In the genomic region with DNA sequence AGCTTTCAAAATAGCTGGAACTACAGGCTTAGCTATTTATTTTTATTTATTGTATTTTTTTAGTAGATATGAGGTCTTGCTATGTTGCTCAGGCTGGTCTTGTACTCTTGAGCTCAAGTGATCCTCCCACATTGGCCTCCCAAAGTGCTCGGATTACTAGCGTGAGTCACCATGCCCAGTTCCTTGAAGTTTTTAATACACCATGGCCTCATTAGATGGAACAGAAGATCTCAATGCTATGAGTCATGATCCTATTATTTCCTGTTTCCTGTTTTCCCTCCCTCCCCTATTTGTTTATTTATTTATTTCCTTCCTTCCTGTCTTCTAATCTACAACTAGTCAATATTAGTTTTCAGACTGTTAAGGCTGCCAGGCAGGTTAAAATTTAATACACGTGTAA, we compare ENCODE assay signal across 16 cellular contexts.
DNase-seq lines count a peak whose midpoint lies in the region; ATAC-seq and TF ChIP-seq lines count a peak whose summit lies in the region.
"Had no signal": no experiment of that assay in that cellular context is flagged by ENCODE, and none has a peak within 500 bp of the region (broad histone marks: within the 10 kb centered on the region; RNA-seq: fewer than 3 reads in every experiment).

No MANE protein-coding gene starts in this region.

- no peaks in the 10 kb centered on the region for H3K4me1 ChIP-seq in lower lobe of right lung
- H3K4me1 ChIP-seq in tibial nerve: no peaks in the 10 kb centered on the region
- H3K4me1 ChIP-seq in Caco-2: no peaks in the 10 kb centered on the region
- H3K4me1 ChIP-seq: BLaER1, colonic mucosa, thyroid gland had no signal

- H3K27ac ChIP-seq in lower lobe of right lung (no peak overlapping the region), tibial nerve (no peak overlapping the region)
- H3K27ac ChIP-seq: BLaER1, colonic mucosa, thyroid gland had no signal

- H3K4me3 Mint-ChIP-seq in Caco-2 (ENCODE audit: unreplicated experiment): no peak overlapping the region
- H3K4me3 Mint-ChIP-seq: activated B cell treated with CpG ODN at 0.5 μM for 24 hours; activated T-helper 1 cell treated with anti-CD3 and anti-CD28 coated beads, Interleukin-12 subunit alpha, Interleukin-12 subunit beta, Interleukin-2, Interleukin-4 antibody, amounts not matched to agents 30 ng/mL and 10 ng/mL and 1 ng/mL, durations not matched to agents 14 hours and 24 hours and 36 hours had no signal

- POLR2A ChIA-PET in Caco-2 (lab: Charles Lee): no interaction called here

- no peaks in the 10 kb centered on the region for H3K27me3 ChIP-seq in lower lobe of right lung (ENCODE audit: low read depth)
- no peaks in the 10 kb centered on the region for H3K27me3 ChIP-seq in tibial nerve
- H3K27me3 ChIP-seq in Caco-2 (replicated peaks; ENCODE audit: control insufficient read depth, insufficient read depth, low read length): no peaks in the 10 kb centered on the region
- H3K27me3 ChIP-seq: BLaER1, colonic mucosa, thyroid gland had no signal

- CTCF ChIA-PET in Caco-2 (lab: Charles Lee): no interaction called here

- H3K9me3 ChIP-seq in lower lobe of right lung (no peaks in the 10 kb centered on the region), tibial nerve (no peaks in the 10 kb centered on the region), Caco-2 (no peaks in the 10 kb centered on the region)
- H3K9me3 ChIP-seq: BLaER1, colonic mucosa, thyroid gland had no signal

- H3K36me3 ChIP-seq in lower lobe of right lung: no peaks in the 10 kb centered on the region
- no peaks in the 10 kb centered on the region for H3K36me3 ChIP-seq in tibial nerve
- no peaks in the 10 kb centered on the region for H3K36me3 ChIP-seq in Caco-2 (ENCODE audit: control insufficient read depth, insufficient read depth, low read length)
- H3K36me3 ChIP-seq: BLaER1, colonic mucosa, thyroid gland had no signal

- no peaks in the 10 kb centered on the region for H3K4me1 Mint-ChIP-seq in Caco-2 (ENCODE audit: low read depth, unreplicated experiment)
- H3K4me1 Mint-ChIP-seq: activated B cell treated with CpG ODN at 0.5 μM for 24 hours had no signal

- no peak overlapping the region for H3K27ac Mint-ChIP-seq in Caco-2 (ENCODE audit: unreplicated experiment)
- H3K27ac Mint-ChIP-seq: activated B cell treated with CpG ODN at 0.5 μM for 24 hours; activated T-helper 1 cell treated with anti-CD3 and anti-CD28 coated beads, Interleukin-12 subunit alpha, Interleukin-12 subunit beta, Interleukin-2, Interleukin-4 antibody, amounts not matched to agents 30 ng/mL and 10 ng/mL and 1 ng/mL, durations not matched to agents 14 hours and 24 hours and 36 hours had no signal

- no peaks in the 10 kb centered on the region for H3K9me3 Mint-ChIP-seq in Caco-2 (ENCODE audit: unreplicated experiment)
- H3K9me3 Mint-ChIP-seq: activated B cell treated with CpG ODN at 0.5 μM for 24 hours; activated T-helper 1 cell treated with anti-CD3 and anti-CD28 coated beads, Interleukin-12 subunit alpha, Interleukin-12 subunit beta, Interleukin-2, Interleukin-4 antibody, amounts not matched to agents 30 ng/mL and 10 ng/mL and 1 ng/mL, durations not matched to agents 14 hours and 24 hours and 36 hours had no signal

- intact Hi-C loops in lower lobe of right lung (cut with DNase I) (no loop called here), Caco-2 (cut with micrococcal nuclease; ENCODE audit: unreplicated experiment) (no loop called here)

- TF ChIP-seq EP300 in tibial nerve (IDR thresholded peaks at IDR 0.05): no peak

- 56 to 58% methylated on average over 3 of the region's 3 CpGs for WGBS in tibial nerve, 2 donors

- ATAC-seq in lower lobe of right lung (peak; percentile 61 to 85), GM18861 (IDR thresholded peaks at IDR 0.05; ENCODE audit: unreplicated experiment) (no peak)

- no peak for TF ChIP-seq POLR2A in tibial nerve (IDR thresholded peaks at IDR 0.05)

- H3K4me3 ChIP-seq in LNCaP clone FGC (ENCODE audit: low read depth, low read length) (no peak overlapping the region), choroid plexus epithelial cell (ENCODE audit: low read depth, low read length) (no peak overlapping the region), lower lobe of right lung (no peak overlapping the region), tibial nerve (no peak overlapping the region), Caco-2 (ENCODE audit: low read depth, low read length) (no peak overlapping the region)
- H3K4me3 ChIP-seq: BLaER1, colonic mucosa, thyroid gland had no signal

- no TSS peak for BruUV-seq in Caco-2 (replicated peaks; lab: Mats Ljungman, UMichigan)

- peak; percentile 16 for DNase-seq in COLO668 (lab: John Stamatoyannopoulos, UW; ENCODE audit: unreplicated experiment)
- DNase-seq in LNCaP clone FGC (ENCODE audit: low read depth): peak; percentile 8
- peak; percentile 76 for DNase-seq in choroid plexus epithelial cell (ENCODE audit: low read depth)
- DNase-seq in lower lobe of right lung: no peak
- DNase-seq in tibial nerve (ENCODE audit: low spot score in 2 of 2): no peak
- no peak for DNase-seq in Caco-2
- no peak for DNase-seq in NCI-H1694 treated with DMSO at 0.1 percent for 48 hours (lab: John Stamatoyannopoulos, UW)
- DNase-seq: activated B cell treated with CpG ODN at 0.5 μM for 24 hours, colonic mucosa, KG1, NCI-H2227 treated with DMSO at 0.1 percent for 48 hours, retina, thyroid gland had no signal

- TF ChIP-seq CTCF in LNCaP clone FGC (IDR thresholded peaks at IDR 0.05; ENCODE audit: control insufficient read depth, extremely low read depth, insufficient read depth): no peak
- TF ChIP-seq CTCF in choroid plexus epithelial cell (conservative IDR thresholded peaks at IDR 0.05; ENCODE audit: low read depth, low read length): no peak
- TF ChIP-seq CTCF in lower lobe of right lung (IDR thresholded peaks at IDR 0.05): no peak
- TF ChIP-seq CTCF in tibial nerve (IDR thresholded peaks at IDR 0.05): no peak
- no peak for TF ChIP-seq CTCF in Caco-2 (IDR thresholded peaks at IDR 0.05; ENCODE audit: insufficient read depth in 1 of 2, low read depth in 1 of 2, low read length in 1 of 2, severe bottlenecking in 1 of 2, unreplicated experiment in 1 of 2)

- H3K27me3 Mint-ChIP-seq in Caco-2 (ENCODE audit: insufficient read depth, unreplicated experiment): peaks cover 5% of the 10 kb centered on the region
- H3K27me3 Mint-ChIP-seq: activated B cell treated with CpG ODN at 0.5 μM for 24 hours had no signal

- H3K36me3 Mint-ChIP-seq in Caco-2 (ENCODE audit: insufficient read depth, unreplicated experiment): no peaks in the 10 kb centered on the region

Comparison
In these comparisons a context has a peak if more than half of its experiments do, and no peak if none do; other contexts are left out.
1. DNase-seq: peak in COLO668 (single experiment), LNCaP clone FGC (single experiment) and choroid plexus epithelial cell (single experiment); none in lower lobe of right lung (single experiment), tibial nerve (0 of 2), Caco-2 (0 of 2) and NCI-H1694 treated with DMSO at 0.1 percent for 48 hours (single experiment).